ENCODE assay signal across 19 cellular contexts in genomic region chr17:14373587-14374259, GRCh38.
DNase-seq lines count a peak whose midpoint lies in the region; ATAC-seq, FAIRE-seq and TF ChIP-seq lines count a peak whose summit lies in the region.
"Had no signal": no experiment of that assay in that cellular context is flagged by ENCODE, and none has a peak within 500 bp of the region (broad histone marks: within the 10 kb centered on the region; RNA-seq: fewer than 3 reads in every experiment).

No MANE protein-coding gene starts in this region.

- H3K4me1 ChIP-seq in H1 (replicated peaks in 1 of 4; ENCODE audit: control insufficient read depth in 3 of 4, insufficient read depth in 4 of 4, low read length in 3 of 4) = peaks cover 0 to 8% (median 3%) of the 10 kb centered on the region in 4 experiments; a peak in 5 of 7 replicates
- H3K4me1 ChIP-seq in lower lobe of right lung = no peaks in the 10 kb centered on the region
- H3K4me1 ChIP-seq: colonic mucosa, Peyer's patch had no signal

- H3K4me3 ChIP-seq in HFF-Myc (replicated peaks; ENCODE audit: low read depth, low read length) (no peak overlapping the region), H1 (ENCODE audit: extremely low read depth in 1 of 4, insufficient read depth in 2 of 4, low read depth in 3 of 4, low read length in 4 of 4) (no peak overlapping the region), lower lobe of right lung (no peak overlapping the region)
- H3K4me3 ChIP-seq: colonic mucosa, Peyer's patch, thoracic aorta had no signal

- intact Hi-C loops in lower lobe of right lung (cut with DNase I) = no loop called here

- no peak overlapping the region for H4K8ac ChIP-seq in H1 (ENCODE audit: extremely low read depth, insufficient read depth, low read length)

- TF ChIP-seq RAD21 in H1 (IDR thresholded peaks at IDR 0.05 in 1 of 2, conservative IDR thresholded peaks at IDR 0.05 in 1 of 2; ENCODE audit: low read depth in 2 of 2, low read length in 2 of 2) = no peak; a peak in 1 of 4 replicates

- no peaks in the 10 kb centered on the region for H3K23me2 ChIP-seq in H1 (ENCODE audit: low read depth, low read length)

- no peaks in the 10 kb centered on the region for H3K27me3 Mint-ChIP-seq in chondrocyte (ENCODE audit: low read depth)
- H3K27me3 Mint-ChIP-seq: activated naive CD8-positive, alpha-beta T cell treated with anti-CD3 and anti-CD28 coated beads, Interleukin-2, amount 50 U/mL, for 24 hours had no signal

- H2AK5ac ChIP-seq in H1 (ENCODE audit: low read depth, low read length) = no peak overlapping the region

- H3K27me3 ChIP-seq in H1 (replicated peaks in 1 of 4; ENCODE audit: control insufficient read depth in 3 of 4, extremely low read depth in 1 of 4, insufficient read depth in 3 of 4, low read length in 3 of 4) (no peaks in the 10 kb centered on the region), lower lobe of right lung (ENCODE audit: low read depth) (no peaks in the 10 kb centered on the region)
- H3K27me3 ChIP-seq: colonic mucosa, Peyer's patch had no signal

- no peak overlapping the region for H2BK20ac ChIP-seq in H1 (ENCODE audit: low read length)

- no peak overlapping the region for H3K23ac ChIP-seq in H1 (ENCODE audit: insufficient read length)

- H3K9me3 Mint-ChIP-seq in chondrocyte (ENCODE audit: low read depth) = no peaks in the 10 kb centered on the region
- H3K9me3 Mint-ChIP-seq: activated naive CD8-positive, alpha-beta T cell treated with anti-CD3 and anti-CD28 coated beads, Interleukin-2, amount 50 U/mL, for 24 hours; T-helper 1 cell treated with Interleukin-12 subunit alpha and Interleukin-12 subunit beta and Interleukin-4 antibody, amounts not matched to agents 30 μg/mL and 1 μg/mL, for 36 hours had no signal

- no peak overlapping the region for H3K56ac ChIP-seq in H1 (replicated peaks; ENCODE audit: insufficient read length, low read depth, low read length)

- H2AFZ ChIP-seq in H1 (ENCODE audit: low read length) = 0 out of 2 replicates have a peak overlapping the region, but pooled peaks have one; percentile 64

- H3K9ac ChIP-seq in H1 (replicated peaks in 1 of 4; ENCODE audit: extremely low read depth in 1 of 4, low read depth in 3 of 4, low read length in 3 of 4) = no peak overlapping the region

- H3K14ac ChIP-seq in H1 (ENCODE audit: insufficient read length) = no peak overlapping the region

- H3K79me1 ChIP-seq in H1 (ENCODE audit: low read depth, low read length) = no peaks in the 10 kb centered on the region

- no peak for TF ChIP-seq POLR2A in H1 (IDR thresholded peaks at IDR 0.05; ENCODE audit: control extremely low read depth in 1 of 2, low read depth in 2 of 2, low read length in 2 of 2)

- no peak overlapping the region for H3K4me2 ChIP-seq in H1 (ENCODE audit: insufficient read depth in 1 of 2, low read depth in 2 of 2, low read length in 2 of 2)

- TF ChIP-seq CTCF in HFF-Myc (IDR thresholded peaks at IDR 0.05; ENCODE audit: low read depth, low read length, missing control alignments) = no peak
- no peak for TF ChIP-seq CTCF in H1 (IDR thresholded peaks at IDR 0.05; ENCODE audit: control extremely low read depth in 1 of 3, insufficient read depth in 1 of 3, low read depth in 1 of 3, low read length in 3 of 3)
- TF ChIP-seq CTCF in lower lobe of right lung (IDR thresholded peaks at IDR 0.05) = no peak
- no peak for TF ChIP-seq CTCF in chondrocyte (IDR thresholded peaks at IDR 0.05)

- ATAC-seq in lower lobe of right lung (peak in 1 of 2 donors; percentile 69), esophagus mucosa (no peak)
- ATAC-seq: activated naive CD8-positive, alpha-beta T cell treated with anti-CD3 and anti-CD28 coated beads, Interleukin-2, amount 50 U/mL, for 24 hours had no signal

- no peak overlapping the region for H3K4me3 Mint-ChIP-seq in chondrocyte (ENCODE audit: unreplicated experiment)
- H3K4me3 Mint-ChIP-seq: activated naive CD8-positive, alpha-beta T cell treated with anti-CD3 and anti-CD28 coated beads, Interleukin-2, amount 50 U/mL, for 24 hours; T-helper 1 cell treated with Interleukin-12 subunit alpha and Interleukin-12 subunit beta and Interleukin-4 antibody, amounts not matched to agents 30 μg/mL and 1 μg/mL, for 36 hours had no signal

- no peak overlapping the region for H2BK15ac ChIP-seq in H1 (ENCODE audit: low read length)

- FAIRE-seq in H1 (lab: Jason Lieb, UNC) = no peak

- no peak overlapping the region for H4K5ac ChIP-seq in H1 (ENCODE audit: insufficient read length, low read depth, low read length)

- no peak overlapping the region for H4K91ac ChIP-seq in H1 (replicated peaks; ENCODE audit: insufficient read length, low read length)

- CTCF ChIA-PET in H1 (lab: Charles Lee; ENCODE audit: partially characterized antibody) = interaction anchor here (0.6 to 1.6 kb wide), 4 partner anchors 14 to 632 kb away, joined by 3 to 5 read pairs (median 3); no protein-coding TSS in a partner anchor

- no peak overlapping the region for H3K27ac ChIP-seq in H1 (ENCODE audit: low read depth, low read length)
- H3K27ac ChIP-seq in lower lobe of right lung = peak overlapping the region; percentile 34
- H3K27ac ChIP-seq: colonic mucosa, thoracic aorta had no signal

- no peak for TF ChIP-seq EP300 in H1 (IDR thresholded peaks at IDR 0.05; ENCODE audit: borderline replicate concordance in 1 of 2, low read depth in 2 of 2, low read length in 2 of 2)

- in situ Hi-C loops in ACHN (cut with HindIII; ENCODE audit: low pct_ligation_motif_present, low pct_unique_long_range_greater_than_20kb, low sequenced_read_pairs) = no loop called here

- H3K36me3 Mint-ChIP-seq in chondrocyte (ENCODE audit: low read depth) = no peaks in the 10 kb centered on the region

- no peak overlapping the region for H3K27ac Mint-ChIP-seq in chondrocyte (ENCODE audit: unreplicated experiment)
- H3K27ac Mint-ChIP-seq: activated naive CD8-positive, alpha-beta T cell treated with anti-CD3 and anti-CD28 coated beads, Interleukin-2, amount 50 U/mL, for 24 hours; T-helper 1 cell treated with Interleukin-12 subunit alpha and Interleukin-12 subunit beta and Interleukin-4 antibody, amounts not matched to agents 30 μg/mL and 1 μg/mL, for 36 hours had no signal

- no peaks in the 10 kb centered on the region for H3K79me2 ChIP-seq in H1 (ENCODE audit: control insufficient read depth in 1 of 2, insufficient read depth in 2 of 2, low read length in 2 of 2)

- H3K18ac ChIP-seq in H1 (ENCODE audit: extremely low read depth, low read length) = no peak overlapping the region

- H2BK12ac ChIP-seq in H1 (ENCODE audit: low read depth, low read length) = peak overlapping the region; percentile 43; the same call in 1 of the 2 replicates

- H3K4me1 Mint-ChIP-seq in chondrocyte (ENCODE audit: low read depth) = peaks cover 11% of the 10 kb centered on the region
- H3K4me1 Mint-ChIP-seq: activated naive CD8-positive, alpha-beta T cell treated with anti-CD3 and anti-CD28 coated beads, Interleukin-2, amount 50 U/mL, for 24 hours had no signal

- no peaks in the 10 kb centered on the region for H4K20me1 ChIP-seq in H1 (replicated peaks in 1 of 2; ENCODE audit: control insufficient read depth in 1 of 2, insufficient read depth in 2 of 2, low read length in 2 of 2)

- POLR2A ChIA-PET in H1 (lab: Charles Lee; ENCODE audit: partially characterized antibody) = no interaction called here

- H2BK5ac ChIP-seq in H1 (ENCODE audit: low read depth, low read length) = no peak overlapping the region

- H3K4ac ChIP-seq in H1 (replicated peaks; ENCODE audit: insufficient read length, low read depth, low read length) = no peak overlapping the region

- H2BK120ac ChIP-seq in H1 (replicated peaks; ENCODE audit: low read depth, low read length) = no peak overlapping the region

- 85% methylated on average over 8 of the region's 8 CpGs; no CpG with 5 or more reads in 1 of the 2 experiments for WGBS in H1 (ENCODE audit: extremely low coverage in 1 of 2, insufficient coverage in 1 of 2, insufficient read length in 1 of 2, insufficient replicate concordance in 2 of 2, low coverage in 1 of 2, low lambda C conversion rate in 2 of 2, missing lambda C conversion rate in 1 of 2), 2 experiments

- DNase-seq in ACHN = peak; percentile 15
- DNase-seq in HFF-Myc (ENCODE audit: extremely low read depth, low read depth) = peak; percentile 20
- no peak for DNase-seq in H1 (ENCODE audit: low read depth in 1 of 2, low spot score in 2 of 2)
- no peak for DNase-seq in lower lobe of right lung
- DNase-seq in epidermal melanocyte (ENCODE audit: insufficient read length, low spot score) = no peak
- DNase-seq in NCI-H446 treated with DMSO at 0.1 percent for 48 hours (lab: John Stamatoyannopoulos, UW) = no peak
- no peak for DNase-seq in chondrocyte (ENCODE audit: low spot score)
- DNase-seq: activated CD4-positive, alpha-beta T cell treated with anti-CD3 and anti-CD28 coated beads for 1 hour; activated naive CD8-positive, alpha-beta T cell treated with anti-CD3 and anti-CD28 coated beads, Interleukin-2, amount 50 U/mL, for 24 hours; activated T-cell treated with anti-CD3 and anti-CD28 coated beads for 4 hours; colonic mucosa; DND-41; KBM-7; NCI-H1417 treated with DMSO at 0.1 percent for 48 hours; NCI-H446; Peyer's patch had no signal

- H3K9me3 ChIP-seq in H1 (ENCODE audit: insufficient read depth in 2 of 2, low read depth in 1 of 2, low read length in 1 of 2) (no peaks in the 10 kb centered on the region), lower lobe of right lung (no peaks in the 10 kb centered on the region)
- H3K9me3 ChIP-seq: colonic mucosa, Peyer's patch, thoracic aorta had no signal

- no peaks in the 10 kb centered on the region for H3K36me3 ChIP-seq in H1 (ENCODE audit: control insufficient read depth in 2 of 4, insufficient read depth in 4 of 4, low read length in 3 of 4)
- H3K36me3 ChIP-seq in lower lobe of right lung = no peaks in the 10 kb centered on the region
- H3K36me3 ChIP-seq: colonic mucosa, Peyer's patch, thoracic aorta had no signal

TF ChIP-seq in H1, 55 proteins besides CTCF, POLR2A, EP300 and RAD21 (continues in another document):
- TF ChIP-seq RFX5 (IDR thresholded peaks at IDR 0.05; ENCODE audit: borderline replicate concordance, low read depth, low read length) (no peak), JUN (IDR thresholded peaks at IDR 0.05; ENCODE audit: low read depth, low read length) (no peak), SP2 (IDR thresholded peaks at IDR 0.05; ENCODE audit: low read length) (no peak), CTBP2 (IDR thresholded peaks at IDR 0.05; ENCODE audit: borderline replicate concordance, insufficient read depth, insufficient read length, low read length) (no peak), SP4 (IDR thresholded peaks at IDR 0.05; ENCODE audit: low read length) (no peak), POLR2AphosphoS5 (IDR thresholded peaks at IDR 0.05; ENCODE audit: low read depth, low read length) (no peak)

Comparison
In these comparisons a context has a peak if more than half of its experiments do, and no peak if none do; other contexts are left out.
1. DNase-seq: peak in ACHN (single experiment) and HFF-Myc (single experiment); none in H1 (0 of 2), lower lobe of right lung (single experiment), epidermal melanocyte (single experiment), NCI-H446 treated with DMSO at 0.1 percent for 48 hours (single experiment) and chondrocyte (single experiment).